ENCODE assay signal across 11 cellular contexts in genomic region chr17:40339068-40339699, GRCh38. TPM values are rescaled to one million over a fixed set of nuclear protein-coding genes. Genes with fewer than 3 reads are reported as not detected.
A peak's percentile ranks its signal among the peaks of the same experiment; 100 is the strongest.
DNase-seq lines count a peak whose midpoint lies in the region; ATAC-seq and TF ChIP-seq lines count a peak whose summit lies in the region.
"Had no signal": no experiment of that assay in that cellular context is flagged by ENCODE, and none has a peak within 500 bp of the region (broad histone marks: within the 10 kb centered on the region; RNA-seq: fewer than 3 reads in every experiment).

No MANE protein-coding gene starts in this region.

- H3K27me3 ChIP-seq in heart right ventricle = no peaks in the 10 kb centered on the region
- H3K27me3 ChIP-seq in vagina = no peaks in the 10 kb centered on the region

- peak overlapping the region in 4 of 5 experiments; percentile 31 to 92 (median 66) for H3K4me3 Mint-ChIP-seq in brain
- peak overlapping the region; percentile 35 for H3K4me3 Mint-ChIP-seq in natural killer cell

- H3K27ac ChIP-seq in heart right ventricle (peak overlapping the region in 7 of 10 donors; percentile 12 to 99 (median 53)), vagina (peak overlapping the region; percentile 97)

- H3K4me1 ChIP-seq in heart right ventricle (peaks cover 21 to 82% (median 70%) of the 10 kb centered on the region in 9 donors), vagina (peaks cover 89% of the 10 kb centered on the region)

- WGBS in heart right ventricle, 2 donors = 61 to 70% methylated on average over 11 of the region's 11 CpGs

- H3K27ac Mint-ChIP-seq in brain = peak overlapping the region in 4 of 5 experiments; percentile 12 to 97 (median 74)
- peak overlapping the region; percentile 89 to 97 for H3K27ac Mint-ChIP-seq in natural killer cell

- ATAC-seq in heart right ventricle = no peak
- ATAC-seq in natural killer cell = no peak

- H3K36me3 Mint-ChIP-seq in brain (peaks cover 2% of the 10 kb centered on the region), natural killer cell (no peaks in the 10 kb centered on the region)

- intact Hi-C loops in heart right ventricle (cut with DNase I) = loop anchor here in 1 of 10 donors (1.0 kb wide), 1 partner anchor 14 kb away; no protein-coding TSS in a partner anchor
- intact Hi-C loops in cardiac septum (cut with DNase I) = no loop called here
- intact Hi-C loops in natural killer cell (cut with micrococcal nuclease) = no loop called here
- intact Hi-C loops in vagina (cut with DNase I) = no loop called here

- H3K9me3 Mint-ChIP-seq in brain (no peaks in the 10 kb centered on the region), natural killer cell (no peaks in the 10 kb centered on the region)

- peaks cover 0 to 8% (median 0%) of the 10 kb centered on the region in 9 donors for H3K36me3 ChIP-seq in heart right ventricle
- no peaks in the 10 kb centered on the region for H3K36me3 ChIP-seq in vagina

- H3K9me3 ChIP-seq in heart right ventricle = no peaks in the 10 kb centered on the region
- no peaks in the 10 kb centered on the region for H3K9me3 ChIP-seq in vagina

- H3K27me3 Mint-ChIP-seq in brain (peaks cover 9% of the 10 kb centered on the region), natural killer cell (ENCODE audit: low read depth in 2 of 2) (no peaks in the 10 kb centered on the region)

- TF ChIP-seq CTCF in heart right ventricle (IDR thresholded peaks at IDR 0.05) (no peak), brain (conservative IDR thresholded peaks at IDR 0.05) (no peak), natural killer cell (IDR thresholded peaks at IDR 0.05) (no peak), vagina (IDR thresholded peaks at IDR 0.05) (no peak)

- H3K4me3 ChIP-seq in heart right ventricle (no peak overlapping the region), vagina (no peak overlapping the region)

- TF ChIP-seq POLR2A in vagina (IDR thresholded peaks at IDR 0.05) = no peak

- H3K4me1 Mint-ChIP-seq in brain (peaks cover 68% of the 10 kb centered on the region), natural killer cell (peaks cover 54 to 73% of the 10 kb centered on the region in 2 donors)

- no peak for DNase-seq in heart right ventricle
- DNase-seq in cardiac septum (ENCODE audit: low spot score) = no peak
- no peak for DNase-seq in natural killer cell
- DNase-seq in vagina (ENCODE audit: extremely low spot score in 2 of 2) = no peak
- no peak for DNase-seq in germinal center (ENCODE audit: low spot score)
- DNase-seq in 8988T = no peak
- no peak for DNase-seq in islet precursor cell
- DNase-seq: activated effector memory CD4-positive, alpha-beta T cell treated with anti-CD3 and anti-CD28 coated beads, Interleukin-2, amount 50 U/mL, for 16 hours; NCI-H1930 had no signal

RNA-seq across cellular contexts. Expression of gene GJD3, which starts 25.4 kb away (rescaled TPM):
- total RNA-seq in heart right ventricle (1 to 10 TPM in 9 of 10 donors, under 1 TPM in 1; 0.79 to 6.2 (median 2.1) TPM), cardiac septum (2.6 TPM), natural killer cell (not detected), vagina (12.0 TPM)
- polyA plus RNA-seq in heart right ventricle (under 1 TPM; 0.65 to 0.88 TPM), brain (ENCODE audit: insufficient read depth, low read depth, low replicate concordance) (not detected)
- total RNA-seq: urinary bladder had no signal

RNA-seq across cellular contexts. Expression of gene RARA, which starts 30.2 kb away (rescaled TPM):
- total RNA-seq in heart right ventricle (10 to 100 TPM; 11.2 to 34.0 (median 18.3) TPM), cardiac septum (30.7 TPM), natural killer cell (10 to 100 TPM; 75.9 to 94.6 (median 79.1) TPM), vagina (58.9 TPM)
- polyA plus RNA-seq in heart right ventricle (10 to 100 TPM; 19.0 to 20.8 TPM), brain (ENCODE audit: insufficient read depth, low read depth, low replicate concordance) (26.2 TPM)

RNA-seq across cellular contexts. Expression of gene CDC6, which starts 51.5 kb away (rescaled TPM):
- 1 to 10 TPM in 4 of 10 donors, under 1 TPM in 6; 0.49 to 3.0 (median 0.86) TPM for total RNA-seq in heart right ventricle
- polyA plus RNA-seq in heart right ventricle = 1 to 10 TPM in 1 of 2 donors, under 1 TPM in 1; 0.66 to 1.8 TPM
- total RNA-seq in cardiac septum = 0.75 TPM
- polyA plus RNA-seq in brain (ENCODE audit: insufficient read depth, low read depth, low replicate concordance) = 23.2 TPM
- total RNA-seq in natural killer cell = 1 to 10 TPM; 3.4 to 4.9 (median 3.8) TPM
- 3.7 TPM for total RNA-seq in vagina
